1 cellular context compared by ENCODE assay signal in the genomic region with DNA sequence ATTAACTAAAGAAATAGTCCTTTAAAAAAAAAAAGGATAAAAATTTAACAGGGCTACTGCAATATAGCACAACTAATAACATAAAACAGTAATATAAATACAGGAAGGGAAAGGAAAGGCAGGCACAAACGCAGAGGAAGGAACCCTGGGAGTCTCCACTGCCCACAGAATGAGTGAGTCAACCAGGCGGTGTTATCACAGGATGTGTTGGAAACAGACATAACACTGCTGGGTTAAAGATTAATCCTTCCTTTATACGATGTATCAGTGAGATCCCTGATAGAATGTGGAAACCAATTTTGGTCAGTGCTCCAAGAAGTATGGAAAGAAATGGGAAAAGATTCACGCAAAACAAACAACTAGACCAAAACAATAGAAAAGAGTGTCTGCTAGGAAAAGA.
TF ChIP-seq lines count a peak whose summit lies in the region.

No MANE protein-coding gene starts in this region.

TF ChIP-seq in K562, 482 proteins besides CTCF, POLR2A, EP300 and RAD21 (continued from another document and continues in another):
- TF ChIP-seq, protein P1, sequence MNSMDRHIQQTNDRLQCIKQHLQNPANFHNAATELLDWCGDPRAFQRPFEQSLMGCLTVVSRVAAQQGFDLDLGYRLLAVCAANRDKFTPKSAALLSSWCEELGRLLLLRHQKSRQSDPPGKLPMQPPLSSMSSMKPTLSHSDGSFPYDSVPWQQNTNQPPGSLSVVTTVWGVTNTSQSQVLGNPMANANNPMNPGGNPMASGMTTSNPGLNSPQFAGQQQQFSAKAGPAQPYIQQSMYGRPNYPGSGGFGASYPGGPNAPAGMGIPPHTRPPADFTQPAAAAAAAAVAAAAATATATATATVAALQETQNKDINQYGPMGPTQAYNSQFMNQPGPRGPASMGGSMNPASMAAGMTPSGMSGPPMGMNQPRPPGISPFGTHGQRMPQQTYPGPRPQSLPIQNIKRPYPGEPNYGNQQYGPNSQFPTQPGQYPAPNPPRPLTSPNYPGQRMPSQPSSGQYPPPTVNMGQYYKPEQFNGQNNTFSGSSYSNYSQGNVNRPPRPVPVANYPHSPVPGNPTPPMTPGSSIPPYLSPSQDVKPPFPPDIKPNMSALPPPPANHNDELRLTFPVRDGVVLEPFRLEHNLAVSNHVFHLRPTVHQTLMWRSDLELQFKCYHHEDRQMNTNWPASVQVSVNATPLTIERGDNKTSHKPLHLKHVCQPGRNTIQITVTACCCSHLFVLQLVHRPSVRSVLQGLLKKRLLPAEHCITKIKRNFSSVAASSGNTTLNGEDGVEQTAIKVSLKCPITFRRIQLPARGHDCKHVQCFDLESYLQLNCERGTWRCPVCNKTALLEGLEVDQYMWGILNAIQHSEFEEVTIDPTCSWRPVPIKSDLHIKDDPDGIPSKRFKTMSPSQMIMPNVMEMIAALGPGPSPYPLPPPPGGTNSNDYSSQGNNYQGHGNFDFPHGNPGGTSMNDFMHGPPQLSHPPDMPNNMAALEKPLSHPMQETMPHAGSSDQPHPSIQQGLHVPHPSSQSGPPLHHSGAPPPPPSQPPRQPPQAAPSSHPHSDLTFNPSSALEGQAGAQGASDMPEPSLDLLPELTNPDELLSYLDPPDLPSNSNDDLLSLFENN (IDR thresholded peaks at IDR 0.05; ENCODE audit: low read depth in 2 of 2, low read length in 2 of 2), result no peak
- TF ChIP-seq, protein P2, sequence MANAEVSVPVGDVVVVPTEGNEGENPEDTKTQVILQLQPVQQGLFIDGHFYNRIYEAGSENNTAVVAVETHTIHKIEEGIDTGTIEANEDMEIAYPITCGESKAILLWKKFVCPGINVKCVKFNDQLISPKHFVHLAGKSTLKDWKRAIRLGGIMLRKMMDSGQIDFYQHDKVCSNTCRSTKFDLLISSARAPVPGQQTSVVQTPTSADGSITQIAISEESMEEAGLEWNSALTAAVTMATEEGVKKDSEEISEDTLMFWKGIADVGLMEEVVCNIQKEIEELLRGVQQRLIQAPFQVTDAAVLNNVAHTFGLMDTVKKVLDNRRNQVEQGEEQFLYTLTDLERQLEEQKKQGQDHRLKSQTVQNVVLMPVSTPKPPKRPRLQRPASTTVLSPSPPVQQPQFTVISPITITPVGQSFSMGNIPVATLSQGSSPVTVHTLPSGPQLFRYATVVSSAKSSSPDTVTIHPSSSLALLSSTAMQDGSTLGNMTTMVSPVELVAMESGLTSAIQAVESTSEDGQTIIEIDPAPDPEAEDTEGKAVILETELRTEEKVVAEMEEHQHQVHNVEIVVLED (CRISPR knock-in tag; IDR thresholded peaks at IDR 0.05), result no peak
- TF ChIP-seq NFIX (CRISPR knock-in tag; IDR thresholded peaks at IDR 0.05; ENCODE audit: low read depth) (no peak), HDAC2 (IDR thresholded peaks at IDR 0.05) (0 out of 2 replicates have a peak, but pooled peaks have one; percentile 21), COPS2 (conservative IDR thresholded peaks at IDR 0.05) (no peak), ADNP (tag; IDR thresholded peaks at IDR 0.05) (no peak), ZNF699 (CRISPR knock-in tag; IDR thresholded peaks at IDR 0.05; ENCODE audit: insufficient replicate concordance) (no peak), ZNF551 (CRISPR knock-in tag; IDR thresholded peaks at IDR 0.05) (no peak), ZFP30 (CRISPR knock-in tag; IDR thresholded peaks at IDR 0.05; ENCODE audit: borderline replicate concordance) (no peak), HNRNPL (IDR thresholded peaks at IDR 0.05; ENCODE audit: low read depth, low read length) (no peak), ZNF445 (CRISPR knock-in tag; IDR thresholded peaks at IDR 0.05; ENCODE audit: low read depth) (peak; percentile 93), STAT5B (CRISPR knock-in tag; IDR thresholded peaks at IDR 0.05) (no peak), XRCC5 (IDR thresholded peaks at IDR 0.05; ENCODE audit: low read depth, low read length) (no peak), TAL1 (IDR thresholded peaks at IDR 0.05) (peak; percentile 47; the same call in 1 of the 2 replicates), ZNF197 (CRISPR knock-in tag; IDR thresholded peaks at IDR 0.05; ENCODE audit: low read depth) (no peak), RBM25 (IDR thresholded peaks at IDR 0.05; ENCODE audit: low read depth, low read length, severe bottlenecking) (no peak), NEUROD1 (IDR thresholded peaks at IDR 0.05; ENCODE audit: borderline replicate concordance, low read depth, low read length, partially characterized antibody) (no peak), RFX7 (CRISPR knock-in tag; IDR thresholded peaks at IDR 0.05) (no peak), KLF16 (IDR thresholded peaks at IDR 0.05) (no peak), NRF1 (conservative IDR thresholded peaks at IDR 0.05 in 1 of 2, IDR thresholded peaks at IDR 0.05 in 1 of 2) (no peak), SMARCE1 (IDR thresholded peaks at IDR 0.05) (peak; percentile 75), GTF2E2 (tag; IDR thresholded peaks at IDR 0.05) (no peak), SRF (CRISPR knock-in tag; IDR thresholded peaks at IDR 0.05) (no peak), MXI1 (IDR thresholded peaks at IDR 0.05; ENCODE audit: low read depth, low read length) (no peak), CREB1 (IDR thresholded peaks at IDR 0.05) (no peak), CREB1 (CRISPR knock-in tag; IDR thresholded peaks at IDR 0.05) (no peak), BRD4 (IDR thresholded peaks at IDR 0.05) (no peak), ZBTB17 (CRISPR knock-in tag; IDR thresholded peaks at IDR 0.05) (no peak), ZNF764 (CRISPR knock-in tag; IDR thresholded peaks at IDR 0.05; ENCODE audit: low read depth) (no peak), PHF21A (IDR thresholded peaks at IDR 0.05; ENCODE audit: borderline replicate concordance, low read depth) (no peak), ZSCAN32 (CRISPR knock-in tag; IDR thresholded peaks at IDR 0.05) (no peak), SMARCA5 (IDR thresholded peaks at IDR 0.05) (no peak)
- TF ChIP-seq, protein P3, sequence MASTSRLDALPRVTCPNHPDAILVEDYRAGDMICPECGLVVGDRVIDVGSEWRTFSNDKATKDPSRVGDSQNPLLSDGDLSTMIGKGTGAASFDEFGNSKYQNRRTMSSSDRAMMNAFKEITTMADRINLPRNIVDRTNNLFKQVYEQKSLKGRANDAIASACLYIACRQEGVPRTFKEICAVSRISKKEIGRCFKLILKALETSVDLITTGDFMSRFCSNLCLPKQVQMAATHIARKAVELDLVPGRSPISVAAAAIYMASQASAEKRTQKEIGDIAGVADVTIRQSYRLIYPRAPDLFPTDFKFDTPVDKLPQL (IDR thresholded peaks at IDR 0.05; ENCODE audit: extremely low read depth, insufficient read length), result no peak
- TF ChIP-seq, protein P4, sequence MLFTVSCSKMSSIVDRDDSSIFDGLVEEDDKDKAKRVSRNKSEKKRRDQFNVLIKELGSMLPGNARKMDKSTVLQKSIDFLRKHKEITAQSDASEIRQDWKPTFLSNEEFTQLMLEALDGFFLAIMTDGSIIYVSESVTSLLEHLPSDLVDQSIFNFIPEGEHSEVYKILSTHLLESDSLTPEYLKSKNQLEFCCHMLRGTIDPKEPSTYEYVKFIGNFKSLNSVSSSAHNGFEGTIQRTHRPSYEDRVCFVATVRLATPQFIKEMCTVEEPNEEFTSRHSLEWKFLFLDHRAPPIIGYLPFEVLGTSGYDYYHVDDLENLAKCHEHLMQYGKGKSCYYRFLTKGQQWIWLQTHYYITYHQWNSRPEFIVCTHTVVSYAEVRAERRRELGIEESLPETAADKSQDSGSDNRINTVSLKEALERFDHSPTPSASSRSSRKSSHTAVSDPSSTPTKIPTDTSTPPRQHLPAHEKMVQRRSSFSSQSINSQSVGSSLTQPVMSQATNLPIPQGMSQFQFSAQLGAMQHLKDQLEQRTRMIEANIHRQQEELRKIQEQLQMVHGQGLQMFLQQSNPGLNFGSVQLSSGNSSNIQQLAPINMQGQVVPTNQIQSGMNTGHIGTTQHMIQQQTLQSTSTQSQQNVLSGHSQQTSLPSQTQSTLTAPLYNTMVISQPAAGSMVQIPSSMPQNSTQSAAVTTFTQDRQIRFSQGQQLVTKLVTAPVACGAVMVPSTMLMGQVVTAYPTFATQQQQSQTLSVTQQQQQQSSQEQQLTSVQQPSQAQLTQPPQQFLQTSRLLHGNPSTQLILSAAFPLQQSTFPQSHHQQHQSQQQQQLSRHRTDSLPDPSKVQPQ (CRISPR knock-in tag; IDR thresholded peaks at IDR 0.05; ENCODE audit: borderline replicate concordance), result no peak
- TF ChIP-seq, protein P5, sequence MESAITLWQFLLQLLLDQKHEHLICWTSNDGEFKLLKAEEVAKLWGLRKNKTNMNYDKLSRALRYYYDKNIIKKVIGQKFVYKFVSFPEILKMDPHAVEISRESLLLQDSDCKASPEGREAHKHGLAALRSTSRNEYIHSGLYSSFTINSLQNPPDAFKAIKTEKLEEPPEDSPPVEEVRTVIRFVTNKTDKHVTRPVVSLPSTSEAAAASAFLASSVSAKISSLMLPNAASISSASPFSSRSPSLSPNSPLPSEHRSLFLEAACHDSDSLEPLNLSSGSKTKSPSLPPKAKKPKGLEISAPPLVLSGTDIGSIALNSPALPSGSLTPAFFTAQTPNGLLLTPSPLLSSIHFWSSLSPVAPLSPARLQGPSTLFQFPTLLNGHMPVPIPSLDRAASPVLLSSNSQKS (CRISPR knock-in tag; IDR thresholded peaks at IDR 0.05), result no peak
- TF ChIP-seq, protein P6, sequence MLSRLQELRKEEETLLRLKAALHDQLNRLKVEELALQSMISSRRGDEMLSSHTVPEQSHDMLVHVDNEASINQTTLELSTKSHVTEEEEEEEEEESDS (CRISPR knock-in tag; IDR thresholded peaks at IDR 0.05), result no peak
- TF ChIP-seq, protein P7, sequence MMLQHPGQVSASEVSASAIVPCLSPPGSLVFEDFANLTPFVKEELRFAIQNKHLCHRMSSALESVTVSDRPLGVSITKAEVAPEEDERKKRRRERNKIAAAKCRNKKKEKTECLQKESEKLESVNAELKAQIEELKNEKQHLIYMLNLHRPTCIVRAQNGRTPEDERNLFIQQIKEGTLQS (IDR thresholded peaks at IDR 0.05), result peak; percentile 57
- TF ChIP-seq, protein P7 (CRISPR knock-in tag; conservative IDR thresholded peaks at IDR 0.05), result no peak
- TF ChIP-seq, protein P8, sequence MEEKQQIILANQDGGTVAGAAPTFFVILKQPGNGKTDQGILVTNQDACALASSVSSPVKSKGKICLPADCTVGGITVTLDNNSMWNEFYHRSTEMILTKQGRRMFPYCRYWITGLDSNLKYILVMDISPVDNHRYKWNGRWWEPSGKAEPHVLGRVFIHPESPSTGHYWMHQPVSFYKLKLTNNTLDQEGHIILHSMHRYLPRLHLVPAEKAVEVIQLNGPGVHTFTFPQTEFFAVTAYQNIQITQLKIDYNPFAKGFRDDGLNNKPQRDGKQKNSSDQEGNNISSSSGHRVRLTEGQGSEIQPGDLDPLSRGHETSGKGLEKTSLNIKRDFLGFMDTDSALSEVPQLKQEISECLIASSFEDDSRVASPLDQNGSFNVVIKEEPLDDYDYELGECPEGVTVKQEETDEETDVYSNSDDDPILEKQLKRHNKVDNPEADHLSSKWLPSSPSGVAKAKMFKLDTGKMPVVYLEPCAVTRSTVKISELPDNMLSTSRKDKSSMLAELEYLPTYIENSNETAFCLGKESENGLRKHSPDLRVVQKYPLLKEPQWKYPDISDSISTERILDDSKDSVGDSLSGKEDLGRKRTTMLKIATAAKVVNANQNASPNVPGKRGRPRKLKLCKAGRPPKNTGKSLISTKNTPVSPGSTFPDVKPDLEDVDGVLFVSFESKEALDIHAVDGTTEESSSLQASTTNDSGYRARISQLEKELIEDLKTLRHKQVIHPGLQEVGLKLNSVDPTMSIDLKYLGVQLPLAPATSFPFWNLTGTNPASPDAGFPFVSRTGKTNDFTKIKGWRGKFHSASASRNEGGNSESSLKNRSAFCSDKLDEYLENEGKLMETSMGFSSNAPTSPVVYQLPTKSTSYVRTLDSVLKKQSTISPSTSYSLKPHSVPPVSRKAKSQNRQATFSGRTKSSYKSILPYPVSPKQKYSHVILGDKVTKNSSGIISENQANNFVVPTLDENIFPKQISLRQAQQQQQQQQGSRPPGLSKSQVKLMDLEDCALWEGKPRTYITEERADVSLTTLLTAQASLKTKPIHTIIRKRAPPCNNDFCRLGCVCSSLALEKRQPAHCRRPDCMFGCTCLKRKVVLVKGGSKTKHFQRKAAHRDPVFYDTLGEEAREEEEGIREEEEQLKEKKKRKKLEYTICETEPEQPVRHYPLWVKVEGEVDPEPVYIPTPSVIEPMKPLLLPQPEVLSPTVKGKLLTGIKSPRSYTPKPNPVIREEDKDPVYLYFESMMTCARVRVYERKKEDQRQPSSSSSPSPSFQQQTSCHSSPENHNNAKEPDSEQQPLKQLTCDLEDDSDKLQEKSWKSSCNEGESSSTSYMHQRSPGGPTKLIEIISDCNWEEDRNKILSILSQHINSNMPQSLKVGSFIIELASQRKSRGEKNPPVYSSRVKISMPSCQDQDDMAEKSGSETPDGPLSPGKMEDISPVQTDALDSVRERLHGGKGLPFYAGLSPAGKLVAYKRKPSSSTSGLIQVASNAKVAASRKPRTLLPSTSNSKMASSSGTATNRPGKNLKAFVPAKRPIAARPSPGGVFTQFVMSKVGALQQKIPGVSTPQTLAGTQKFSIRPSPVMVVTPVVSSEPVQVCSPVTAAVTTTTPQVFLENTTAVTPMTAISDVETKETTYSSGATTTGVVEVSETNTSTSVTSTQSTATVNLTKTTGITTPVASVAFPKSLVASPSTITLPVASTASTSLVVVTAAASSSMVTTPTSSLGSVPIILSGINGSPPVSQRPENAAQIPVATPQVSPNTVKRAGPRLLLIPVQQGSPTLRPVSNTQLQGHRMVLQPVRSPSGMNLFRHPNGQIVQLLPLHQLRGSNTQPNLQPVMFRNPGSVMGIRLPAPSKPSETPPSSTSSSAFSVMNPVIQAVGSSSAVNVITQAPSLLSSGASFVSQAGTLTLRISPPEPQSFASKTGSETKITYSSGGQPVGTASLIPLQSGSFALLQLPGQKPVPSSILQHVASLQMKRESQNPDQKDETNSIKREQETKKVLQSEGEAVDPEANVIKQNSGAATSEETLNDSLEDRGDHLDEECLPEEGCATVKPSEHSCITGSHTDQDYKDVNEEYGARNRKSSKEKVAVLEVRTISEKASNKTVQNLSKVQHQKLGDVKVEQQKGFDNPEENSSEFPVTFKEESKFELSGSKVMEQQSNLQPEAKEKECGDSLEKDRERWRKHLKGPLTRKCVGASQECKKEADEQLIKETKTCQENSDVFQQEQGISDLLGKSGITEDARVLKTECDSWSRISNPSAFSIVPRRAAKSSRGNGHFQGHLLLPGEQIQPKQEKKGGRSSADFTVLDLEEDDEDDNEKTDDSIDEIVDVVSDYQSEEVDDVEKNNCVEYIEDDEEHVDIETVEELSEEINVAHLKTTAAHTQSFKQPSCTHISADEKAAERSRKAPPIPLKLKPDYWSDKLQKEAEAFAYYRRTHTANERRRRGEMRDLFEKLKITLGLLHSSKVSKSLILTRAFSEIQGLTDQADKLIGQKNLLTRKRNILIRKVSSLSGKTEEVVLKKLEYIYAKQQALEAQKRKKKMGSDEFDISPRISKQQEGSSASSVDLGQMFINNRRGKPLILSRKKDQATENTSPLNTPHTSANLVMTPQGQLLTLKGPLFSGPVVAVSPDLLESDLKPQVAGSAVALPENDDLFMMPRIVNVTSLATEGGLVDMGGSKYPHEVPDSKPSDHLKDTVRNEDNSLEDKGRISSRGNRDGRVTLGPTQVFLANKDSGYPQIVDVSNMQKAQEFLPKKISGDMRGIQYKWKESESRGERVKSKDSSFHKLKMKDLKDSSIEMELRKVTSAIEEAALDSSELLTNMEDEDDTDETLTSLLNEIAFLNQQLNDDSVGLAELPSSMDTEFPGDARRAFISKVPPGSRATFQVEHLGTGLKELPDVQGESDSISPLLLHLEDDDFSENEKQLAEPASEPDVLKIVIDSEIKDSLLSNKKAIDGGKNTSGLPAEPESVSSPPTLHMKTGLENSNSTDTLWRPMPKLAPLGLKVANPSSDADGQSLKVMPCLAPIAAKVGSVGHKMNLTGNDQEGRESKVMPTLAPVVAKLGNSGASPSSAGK (IDR thresholded peaks at IDR 0.05), result no peak
